ENCODE assay signal across 8 cellular contexts in genomic region chr14:91509878-91510170, GRCh38. TPM values are rescaled to one million over a fixed set of nuclear protein-coding genes. Genes with fewer than 3 reads are reported as not detected.
DNase-seq lines count a peak whose midpoint lies in the region; ATAC-seq, FAIRE-seq and TF ChIP-seq lines count a peak whose summit lies in the region.

No MANE protein-coding gene starts in this region.

- H3K36me3 ChIP-seq in PC-9 (ENCODE audit: low read depth): 0 out of 2 replicates have a peak, but pooled peaks cover 3% of the 10 kb centered on the region
- peaks cover 16% of the 10 kb centered on the region for H3K36me3 ChIP-seq in neuron (ENCODE audit: insufficient read depth, low read length)

- no peak for TF ChIP-seq POLR2A in H54 (IDR thresholded peaks at IDR 0.05; ENCODE audit: low read depth, low read length)

- ATAC-seq in HG02852 (IDR thresholded peaks at IDR 0.05; ENCODE audit: unreplicated experiment): peak; percentile 37

- peaks cover 44% of the 10 kb centered on the region for H3K79me2 ChIP-seq in PC-9 (ENCODE audit: low read depth)

- H2AFZ ChIP-seq in PC-9 (peak overlapping the region; percentile 89), neuron (ENCODE audit: low read depth, low read length) (peak overlapping the region; percentile 2)

- H3K4me3 Mint-ChIP-seq in activated CD4-positive, alpha-beta T cell treated with anti-CD3 and anti-CD28 coated beads, Interleukin-2, amount 10 ng/mL, durations not matched to agents 24 days and 14 days: peak overlapping the region; percentile 97

- peak overlapping the region; percentile 94 for H3K4me2 ChIP-seq in PC-9

- peaks cover 22% of the 10 kb centered on the region for H3K4me1 Mint-ChIP-seq in activated CD4-positive, alpha-beta T cell treated with anti-CD3 and anti-CD28 coated beads, Interleukin-2, amount 10 ng/mL, durations not matched to agents 24 days and 14 days

- H3K9me3 ChIP-seq in PC-9 (ENCODE audit: insufficient read depth, low read depth): no peaks in the 10 kb centered on the region
- H3K9me3 ChIP-seq in neuron (ENCODE audit: low read length): no peaks in the 10 kb centered on the region

- no peaks in the 10 kb centered on the region for H3K9me2 ChIP-seq in PC-9 (ENCODE audit: insufficient read depth)

- FAIRE-seq in H54 (lab: Jason Lieb, UNC): no peak

- no peaks in the 10 kb centered on the region for H3K27me3 ChIP-seq in PC-9 (ENCODE audit: insufficient read depth, low read depth)
- H3K27me3 ChIP-seq in neuron (ENCODE audit: insufficient read depth, low read length): no peaks in the 10 kb centered on the region

- H3K4me3 ChIP-seq in PC-9: peak overlapping the region; percentile 92
- H3K4me3 ChIP-seq in epithelial cell of proximal tubule (ENCODE audit: low read depth, low read length): peak overlapping the region; percentile 78
- peak overlapping the region; percentile 70 for H3K4me3 ChIP-seq in neuron (ENCODE audit: low read length)

- POLR2A ChIA-PET in PC-9 (lab: Charles Lee; ENCODE audit: unreplicated experiment): interaction anchor here (0.6 kb wide), 1 partner anchor 496 kb away, joined by 4 read pairs; no protein-coding TSS in a partner anchor

- intact Hi-C loops in activated CD4-positive, alpha-beta T cell treated with anti-CD3 and anti-CD28 coated beads, Interleukin-2, amount 10 ng/mL, durations not matched to agents 24 days and 14 days (cut with micrococcal nuclease): loop anchor here (2.0 to 10.0 kb wide), 9 partner anchors 45 to 1128 kb away; partner anchors contain the start of genes CPSF2, NDUFB1, RPS6KA5 and TRIP11
- intact Hi-C loops in PC-9 (cut with micrococcal nuclease; ENCODE audit: unreplicated experiment): loop anchor here (1.0 kb wide), 1 partner anchor 25 kb away; no protein-coding TSS in a partner anchor

- H3K27me3 Mint-ChIP-seq in activated CD4-positive, alpha-beta T cell treated with anti-CD3 and anti-CD28 coated beads, Interleukin-2, amount 10 ng/mL, durations not matched to agents 24 days and 14 days: no peaks in the 10 kb centered on the region

- H3K4me1 ChIP-seq in PC-9 (replicated peaks; ENCODE audit: insufficient read depth) (peaks cover 11% of the 10 kb centered on the region; the same call in 1 of the 2 replicates), neuron (ENCODE audit: insufficient read depth, low read length) (peaks cover 7% of the 10 kb centered on the region)

- H3K9me3 Mint-ChIP-seq in activated CD4-positive, alpha-beta T cell treated with anti-CD3 and anti-CD28 coated beads, Interleukin-2, amount 10 ng/mL, durations not matched to agents 24 days and 14 days: no peaks in the 10 kb centered on the region

- H3K27ac Mint-ChIP-seq in activated CD4-positive, alpha-beta T cell treated with anti-CD3 and anti-CD28 coated beads, Interleukin-2, amount 10 ng/mL, durations not matched to agents 24 days and 14 days: peak overlapping the region; percentile 100

- DNase-seq in activated CD4-positive, alpha-beta T cell treated with anti-CD3 and anti-CD28 coated beads, Interleukin-2, amount 10 ng/mL, durations not matched to agents 24 days and 14 days: no peak
- no peak for DNase-seq in activated CD4-positive, alpha-beta T cell treated with anti-CD3 and anti-CD28 coated beads, Interleukin-2, amount 50 U/mL, for 1 hour
- no peak for DNase-seq in PC-9
- no peak for DNase-seq in epithelial cell of proximal tubule (ENCODE audit: low read depth)
- DNase-seq in amniotic stem cell (lab: John Stamatoyannopoulos, UW): no peak
- DNase-seq in H54 (ENCODE audit: insufficient read length, low spot score): no peak

- H3K27ac ChIP-seq in PC-9: peak overlapping the region; percentile 95

- TF ChIP-seq CTCF in PC-9 (conservative IDR thresholded peaks at IDR 0.05) (no peak), epithelial cell of proximal tubule (conservative IDR thresholded peaks at IDR 0.05; ENCODE audit: low read depth, low read length) (no peak)

- H4K20me1 ChIP-seq in PC-9 (ENCODE audit: insufficient read depth): peaks cover 31% of the 10 kb centered on the region

- BruUV-seq in PC-9 (replicated peaks; lab: Mats Ljungman, UMichigan): no TSS peak

- H3F3A ChIP-seq in PC-9 (ENCODE audit: insufficient read depth, low read depth): peaks cover 4% of the 10 kb centered on the region; the same call in 1 of the 2 replicates

- peaks cover 36% of the 10 kb centered on the region for H3K36me3 Mint-ChIP-seq in activated CD4-positive, alpha-beta T cell treated with anti-CD3 and anti-CD28 coated beads, Interleukin-2, amount 10 ng/mL, durations not matched to agents 24 days and 14 days (ENCODE audit: low read depth)

- CTCF ChIA-PET in PC-9 (lab: Charles Lee): no interaction called here

RNA-seq across cellular contexts. Expression of gene PPP4R3A, which starts 0.3 kb away (rescaled TPM):
- total RNA-seq in activated CD4-positive, alpha-beta T cell treated with anti-CD3 and anti-CD28 coated beads, Interleukin-2, amount 10 ng/mL, durations not matched to agents 24 days and 14 days: 119 and 138 TPM in 2 replicates
- total RNA-seq in PC-9 (2021): 14.8 and 15.5 TPM in 2 replicates
- total RNA-seq in epithelial cell of proximal tubule: 31.0 and 49.0 TPM in 2 replicates
